20 cellular contexts compared by ENCODE assay signal in genomic region chr5:84430863-84431663, GRCh38. TPM values are rescaled to one million over a fixed set of nuclear protein-coding genes. Genes with fewer than 3 reads are reported as not detected.
DNase-seq lines count a peak whose midpoint lies in the region; ATAC-seq lines count a peak whose summit lies in the region.
"Had no signal": no experiment of that assay in that cellular context is flagged by ENCODE, and none has a peak within 500 bp of the region (broad histone marks: within the 10 kb centered on the region; RNA-seq: fewer than 3 reads in every experiment).

No MANE protein-coding gene starts in this region.

- H3K27ac Mint-ChIP-seq in stimulated activated naive CD8-positive, alpha-beta T cell treated with anti-CD3 and anti-CD28 coated beads, Interleukin-15, amount 100 ng/mL, for 72 hours: no peak overlapping the region
- H3K27ac Mint-ChIP-seq: activated CD8-positive, alpha-beta T cell treated with anti-CD3 and anti-CD28 coated beads for 36 hours; activated naive CD4-positive, alpha-beta T cell treated with anti-CD3 and anti-CD28 coated beads, Interleukin-2, amount 10 ng/mL, durations not matched to agents 7 days and 5 days; activated T-cell treated with anti-CD3 and anti-CD28 coated beads, Interleukin-2, amount 50 U/mL, for 24 hours; CD8-positive, alpha-beta memory T cell; stimulated activated naive B cell treated with anti-CD40 and anti-IgM and Interleukin-4, amounts not matched to agents 10 μg/mL and 1 μg/mL and 100 μg/mL, for 72 hours; T-helper 1 cell treated with Interleukin-12 subunit alpha and Interleukin-12 subunit beta and Interleukin-4 antibody, amounts not matched to agents 30 μg/mL and 1 μg/mL, for 36 hours had no signal

- no peaks in the 10 kb centered on the region for H3K27me3 ChIP-seq in SJCRH30
- H3K27me3 ChIP-seq: neutrophil, upper lobe of right lung had no signal

- H3K36me3 ChIP-seq in SJCRH30: no peaks in the 10 kb centered on the region
- H3K36me3 ChIP-seq: HAP-1, neutrophil, upper lobe of right lung had no signal

- peaks cover 1% of the 10 kb centered on the region; the same call in 1 of the 2 replicates for H3K4me1 ChIP-seq in SJCRH30
- H3K4me1 ChIP-seq: HAP-1, upper lobe of right lung had no signal

- H3K27ac ChIP-seq in SJCRH30: no peak overlapping the region
- H3K27ac ChIP-seq: neutrophil, upper lobe of right lung had no signal

- H3K4me1 Mint-ChIP-seq in stimulated activated naive CD8-positive, alpha-beta T cell treated with anti-CD3 and anti-CD28 coated beads, Interleukin-15, amount 100 ng/mL, for 72 hours: no peaks in the 10 kb centered on the region
- H3K4me1 Mint-ChIP-seq: activated naive CD4-positive, alpha-beta T cell treated with anti-CD3 and anti-CD28 coated beads, Interleukin-2, amount 10 ng/mL, durations not matched to agents 7 days and 5 days; CD8-positive, alpha-beta memory T cell; stimulated activated naive B cell treated with anti-CD40 and anti-IgM and Interleukin-4, amounts not matched to agents 10 μg/mL and 1 μg/mL and 100 μg/mL, for 72 hours had no signal

- DNase-seq in stimulated activated naive CD8-positive, alpha-beta T cell treated with anti-CD3 and anti-CD28 coated beads, Interleukin-15, amount 100 ng/mL, for 72 hours: no peak
- DNase-seq in stimulated activated naive CD8-positive, alpha-beta T cell treated with anti-CD3 and anti-CD28 coated beads, Interleukin-15, Interleukin-2, amounts not matched to agents 100 U/mL and 50 U/mL, for 24 hours: no peak
- DNase-seq in SJCRH30 (peak; percentile 34 to 56), glomerular visceral epithelial cell (ENCODE audit: extremely low spot score) (peak; percentile 20), NCI-H1930 (lab: John Stamatoyannopoulos, UW) (no peak), NCI-H510A (lab: John Stamatoyannopoulos, UW) (no peak), mesenteric fat pad (ENCODE audit: low spot score) (no peak)
- DNase-seq: activated CD8-positive, alpha-beta T cell treated with anti-CD3 and anti-CD28 coated beads for 36 hours; activated naive CD4-positive, alpha-beta T cell treated with anti-CD3 and anti-CD28 coated beads, Interleukin-2, amount 10 ng/mL, durations not matched to agents 7 days and 5 days; activated T-cell treated with anti-CD3 and anti-CD28 coated beads, Interleukin-2, amount 50 U/mL, for 24 hours; CD8-positive, alpha-beta memory T cell; NCI-H1092; SHP77 treated with DMSO at 0.1 percent for 48 hours; stimulated activated naive B cell treated with anti-CD40 and anti-IgM and Interleukin-4, amounts not matched to agents 10 μg/mL and 1 μg/mL and 100 μg/mL, for 72 hours; upper lobe of right lung had no signal

- peaks cover 6% of the 10 kb centered on the region; the same call in 1 of the 2 replicates for H3K9me3 ChIP-seq in SJCRH30 (replicated peaks)
- H3K9me3 ChIP-seq: HAP-1, neutrophil, upper lobe of right lung had no signal

- no peaks in the 10 kb centered on the region for H3K27me3 Mint-ChIP-seq in stimulated activated naive CD8-positive, alpha-beta T cell treated with anti-CD3 and anti-CD28 coated beads, Interleukin-15, amount 100 ng/mL, for 72 hours
- H3K27me3 Mint-ChIP-seq: activated CD8-positive, alpha-beta T cell treated with anti-CD3 and anti-CD28 coated beads for 36 hours; activated naive CD4-positive, alpha-beta T cell treated with anti-CD3 and anti-CD28 coated beads, Interleukin-2, amount 10 ng/mL, durations not matched to agents 7 days and 5 days; activated T-cell treated with anti-CD3 and anti-CD28 coated beads, Interleukin-2, amount 50 U/mL, for 24 hours; CD8-positive, alpha-beta memory T cell; stimulated activated naive B cell treated with anti-CD40 and anti-IgM and Interleukin-4, amounts not matched to agents 10 μg/mL and 1 μg/mL and 100 μg/mL, for 72 hours had no signal

- no peak overlapping the region for H3K4me3 ChIP-seq in SJCRH30
- H3K4me3 ChIP-seq: HAP-1, upper lobe of right lung had no signal

- H3K4me3 Mint-ChIP-seq in stimulated activated naive CD8-positive, alpha-beta T cell treated with anti-CD3 and anti-CD28 coated beads, Interleukin-15, amount 100 ng/mL, for 72 hours: no peak overlapping the region
- H3K4me3 Mint-ChIP-seq: activated CD8-positive, alpha-beta T cell treated with anti-CD3 and anti-CD28 coated beads for 36 hours; activated naive CD4-positive, alpha-beta T cell treated with anti-CD3 and anti-CD28 coated beads, Interleukin-2, amount 10 ng/mL, durations not matched to agents 7 days and 5 days; activated T-cell treated with anti-CD3 and anti-CD28 coated beads, Interleukin-2, amount 50 U/mL, for 24 hours; CD8-positive, alpha-beta memory T cell; stimulated activated naive B cell treated with anti-CD40 and anti-IgM and Interleukin-4, amounts not matched to agents 10 μg/mL and 1 μg/mL and 100 μg/mL, for 72 hours; T-helper 1 cell treated with Interleukin-12 subunit alpha and Interleukin-12 subunit beta and Interleukin-4 antibody, amounts not matched to agents 30 μg/mL and 1 μg/mL, for 36 hours had no signal

- ATAC-seq in stimulated activated naive CD8-positive, alpha-beta T cell treated with anti-CD3 and anti-CD28 coated beads, Interleukin-15, amount 100 ng/mL, for 72 hours: peak; percentile 9
- ATAC-seq in stimulated activated naive CD8-positive, alpha-beta T cell treated with anti-CD3 and anti-CD28 coated beads, Interleukin-15, Interleukin-2, amounts not matched to agents 100 U/mL and 50 U/mL, for 24 hours: no peak
- ATAC-seq in HG03108 (IDR thresholded peaks at IDR 0.05; ENCODE audit: unreplicated experiment): no peak
- ATAC-seq: activated CD8-positive, alpha-beta T cell treated with anti-CD3 and anti-CD28 coated beads for 36 hours; left lobe of liver; upper lobe of right lung had no signal

- no peaks in the 10 kb centered on the region for H3K9me3 Mint-ChIP-seq in stimulated activated naive CD8-positive, alpha-beta T cell treated with anti-CD3 and anti-CD28 coated beads, Interleukin-15, amount 100 ng/mL, for 72 hours
- H3K9me3 Mint-ChIP-seq: T-helper 1 cell treated with Interleukin-12 subunit alpha and Interleukin-12 subunit beta and Interleukin-4 antibody, amounts not matched to agents 30 μg/mL and 1 μg/mL, for 36 hours had no signal

RNA-seq across cellular contexts. Expression of gene EDIL3, which starts 46.4 kb away (rescaled TPM):
- total RNA-seq in SJCRH30 (2014; rRNA removed; shearing (Covaris generic)): 27.8 and 29.0 TPM in 2 replicates
- total RNA-seq in mesenteric fat pad: 3.7 TPM
- total RNA-seq: activated CD8-positive, alpha-beta T cell treated with anti-CD3 and anti-CD28 coated beads for 36 hours; CD8-positive, alpha-beta memory T cell had no signal

Comparison
In these comparisons a context has a peak if more than half of its experiments do, and no peak if none do; other contexts are left out.
1. DNase-seq: peak in SJCRH30 (2 of 2) and glomerular visceral epithelial cell (single experiment); none in stimulated activated naive CD8-positive, alpha-beta T cell treated with anti-CD3 and anti-CD28 coated beads, Interleukin-15, amount 100 ng/mL, for 72 hours (0 of 2), stimulated activated naive CD8-positive, alpha-beta T cell treated with anti-CD3 and anti-CD28 coated beads, Interleukin-15, Interleukin-2, amounts not matched to agents 100 U/mL and 50 U/mL, for 24 hours (single experiment), NCI-H1930 (0 of 2), NCI-H510A (single experiment) and mesenteric fat pad (single experiment).